8 cellular contexts compared by ENCODE assay signal in the genomic region with DNA sequence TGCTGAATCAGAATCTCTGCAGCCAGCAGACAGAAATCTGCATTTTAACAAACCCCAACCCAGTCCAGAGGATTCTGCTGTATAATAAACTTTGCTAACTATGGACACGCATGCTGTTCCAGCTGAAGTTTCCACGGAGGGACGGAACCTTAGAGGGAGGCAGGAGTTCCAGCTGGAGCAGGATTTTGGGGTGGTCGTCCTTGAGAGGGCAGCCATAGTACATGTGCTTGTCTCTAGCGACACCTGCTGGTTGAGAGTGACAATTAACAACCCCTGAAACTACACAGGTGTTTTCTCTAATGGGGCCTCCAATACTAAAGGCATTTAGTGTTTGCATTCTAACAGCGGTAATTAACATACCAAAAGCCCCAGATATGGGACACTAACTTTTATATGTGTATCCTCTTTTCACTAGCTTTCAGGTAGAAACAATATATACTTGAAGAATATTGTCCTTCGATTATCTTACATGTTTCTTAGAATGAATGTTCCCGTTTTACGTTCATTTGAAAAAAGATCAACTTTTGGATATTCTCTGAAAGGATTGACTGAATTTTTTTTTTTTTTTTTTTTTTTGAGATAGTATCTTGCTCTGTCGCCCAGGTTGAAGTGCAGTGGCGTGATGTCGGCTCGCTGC. TPM values are rescaled to one million over a fixed set of nuclear protein-coding genes. Genes with fewer than 3 reads are reported as not detected.
DNase-seq lines count a peak whose midpoint lies in the region; ATAC-seq and TF ChIP-seq lines count a peak whose summit lies in the region.

No MANE protein-coding gene starts in this region.

- peaks cover 33% of the 10 kb centered on the region for H3K27me3 Mint-ChIP-seq in activated CD4-positive, alpha-beta T cell treated with anti-CD3 and anti-CD28 coated beads for 36 hours

- no peak overlapping the region for H3K4me3 ChIP-seq in cardiac muscle cell

- no peak overlapping the region for H3K27ac ChIP-seq in cardiac muscle cell
- H3K27ac ChIP-seq in cingulate gyrus (ENCODE audit: low read depth, low read length) = peak overlapping the region; percentile 62

- H3K4me1 ChIP-seq in cardiac muscle cell (ENCODE audit: low read depth) = no peaks in the 10 kb centered on the region

- POLR2A ChIA-PET in activated CD4-positive, alpha-beta T cell treated with anti-CD3 and anti-CD28 coated beads for 36 hours (lab: Charles Lee) = no interaction called here

- CTCF ChIA-PET in activated CD4-positive, alpha-beta T cell treated with anti-CD3 and anti-CD28 coated beads for 36 hours (lab: Charles Lee) = interaction anchor here (0.6 to 2.0 kb wide), 12 partner anchors 10 to 553 kb away, joined by 3 to 7 read pairs (median 3); no protein-coding TSS in a partner anchor

- no peak for ATAC-seq in Right ventricle myocardium inferior
- ATAC-seq in HG02759 (IDR thresholded peaks at IDR 0.05; ENCODE audit: unreplicated experiment) = peak; percentile 69
- peak; percentile 71 for ATAC-seq in activated CD4-positive, alpha-beta T cell treated with anti-CD3 and anti-CD28 coated beads for 36 hours

- intact Hi-C loops in Right ventricle myocardium inferior (cut with DNase I) = loop anchor here (1.0 to 10.0 kb wide), 4 partner anchors 255 to 611 kb away; no protein-coding TSS in a partner anchor
- intact Hi-C loops in activated CD4-positive, alpha-beta T cell treated with anti-CD3 and anti-CD28 coated beads for 36 hours (cut with DNase I, micrococcal nuclease) = loop anchor here (1.0 to 10.0 kb wide), 6 partner anchors 171 to 631 kb away; a partner anchor contains a TSS

- no peak overlapping the region for H3K27ac Mint-ChIP-seq in activated CD4-positive, alpha-beta T cell treated with anti-CD3 and anti-CD28 coated beads for 36 hours

- H3K9me3 Mint-ChIP-seq in activated CD4-positive, alpha-beta T cell treated with anti-CD3 and anti-CD28 coated beads for 36 hours (ENCODE audit: low read depth) = peaks cover 4% of the 10 kb centered on the region

- TF ChIP-seq CTCF in cardiac muscle cell (IDR thresholded peaks at IDR 0.05; ENCODE audit: low read depth, low read length) = peak; percentile 82

- no peak overlapping the region for H3K4me3 Mint-ChIP-seq in activated CD4-positive, alpha-beta T cell treated with anti-CD3 and anti-CD28 coated beads for 36 hours

- H3K27me3 ChIP-seq in cardiac muscle cell = no peaks in the 10 kb centered on the region

- H3K36me3 Mint-ChIP-seq in activated CD4-positive, alpha-beta T cell treated with anti-CD3 and anti-CD28 coated beads for 36 hours (ENCODE audit: low read depth) = no peaks in the 10 kb centered on the region

- no peaks in the 10 kb centered on the region for H3K4me1 Mint-ChIP-seq in activated CD4-positive, alpha-beta T cell treated with anti-CD3 and anti-CD28 coated beads for 36 hours

- no peaks in the 10 kb centered on the region for H3K36me3 ChIP-seq in cardiac muscle cell

- H3K9me3 ChIP-seq in cardiac muscle cell (ENCODE audit: low read depth) = no peaks in the 10 kb centered on the region

- DNase-seq in cardiac muscle cell (ENCODE audit: low read depth in 1 of 2, low spot score in 1 of 2) (peak; percentile 70 to 87), Right ventricle myocardium inferior (ENCODE audit: missing footprints) (no peak), NCI-H1694 treated with DMSO at 0.1 percent for 48 hours (lab: John Stamatoyannopoulos, UW) (peak; percentile 65), medulla oblongata (ENCODE audit: extremely low spot score) (peak; percentile 85)
- DNase-seq in activated CD4-positive, alpha-beta T cell treated with anti-CD3 and anti-CD28 coated beads for 36 hours = peak; percentile 70
- peak; percentile 13 for DNase-seq in stimulated activated CD8-positive, alpha-beta memory T cell treated with anti-CD3 and anti-CD28 coated beads, Interleukin-4, amount 100 ng/mL, for 24 hours (ENCODE audit: low read depth)

RNA-seq across cellular contexts. Expression of a gene that starts 32.4 kb away (rescaled TPM):
- total RNA-seq in cardiac muscle cell (4.3 and 8.8 TPM in 2 replicates), Right ventricle myocardium inferior (4.5 TPM)
- 10.1 and 11.9 TPM in 2 replicates for polyA plus RNA-seq in cardiac muscle cell
- total RNA-seq in activated CD4-positive, alpha-beta T cell treated with anti-CD3 and anti-CD28 coated beads for 36 hours = 1 to 10 TPM; 2.4 to 3.0 TPM
